In the genomic region with DNA sequence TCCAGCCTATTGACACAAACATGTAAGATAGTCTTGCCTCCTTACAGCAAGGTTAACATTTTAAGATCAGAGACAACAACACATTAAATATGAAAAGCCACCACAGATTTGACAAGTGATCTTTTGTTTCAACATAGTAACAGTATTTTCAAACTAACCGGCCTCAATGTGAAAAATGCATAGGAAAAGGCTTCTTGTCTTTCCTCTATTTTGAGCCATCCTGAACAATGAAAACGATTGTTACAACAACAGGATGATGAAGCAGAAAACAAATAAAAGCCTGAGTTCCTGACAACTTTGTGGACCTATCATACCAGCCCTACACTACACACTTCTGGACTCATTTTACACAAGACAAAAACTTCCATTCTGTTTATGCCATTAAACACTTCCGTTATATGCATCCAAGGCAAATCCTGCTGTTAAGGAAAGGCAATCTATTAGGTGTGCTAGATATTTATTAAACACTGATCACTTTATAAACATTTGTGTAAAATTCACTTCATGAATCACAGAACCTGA, we compare ENCODE assay signal across 1 cellular context.
TF ChIP-seq lines count a peak whose summit lies in the region.

No MANE protein-coding gene starts in this region.

TF ChIP-seq in HepG2, 621 proteins besides CTCF, POLR2A, EP300 and RAD21 (continues in another document):
- TF ChIP-seq ZNF180 (CRISPR knock-in tag; IDR thresholded peaks at IDR 0.05; ENCODE audit: borderline replicate concordance, low read depth) = no peak
- no peak for TF ChIP-seq ZMYM2 (CRISPR knock-in tag; IDR thresholded peaks at IDR 0.05)
- TF ChIP-seq REXO4 (CRISPR knock-in tag; IDR thresholded peaks at IDR 0.05; ENCODE audit: borderline replicate concordance) = no peak
- no peak for TF ChIP-seq NFYC (CRISPR knock-in tag; IDR thresholded peaks at IDR 0.05)
- TF ChIP-seq, protein P1, sequence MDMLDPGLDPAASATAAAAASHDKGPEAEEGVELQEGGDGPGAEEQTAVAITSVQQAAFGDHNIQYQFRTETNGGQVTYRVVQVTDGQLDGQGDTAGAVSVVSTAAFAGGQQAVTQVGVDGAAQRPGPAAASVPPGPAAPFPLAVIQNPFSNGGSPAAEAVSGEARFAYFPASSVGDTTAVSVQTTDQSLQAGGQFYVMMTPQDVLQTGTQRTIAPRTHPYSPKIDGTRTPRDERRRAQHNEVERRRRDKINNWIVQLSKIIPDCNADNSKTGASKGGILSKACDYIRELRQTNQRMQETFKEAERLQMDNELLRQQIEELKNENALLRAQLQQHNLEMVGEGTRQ (IDR thresholded peaks at IDR 0.05; ENCODE audit: low read depth, low read length) = no peak
- TF ChIP-seq, protein P1 (CRISPR knock-in tag; IDR thresholded peaks at IDR 0.05; ENCODE audit: borderline replicate concordance) = no peak
- TF ChIP-seq HNRNPK (IDR thresholded peaks at IDR 0.05; ENCODE audit: low read depth, low read length, poor library complexity, severe bottlenecking) = no peak
- TF ChIP-seq MZF1 (CRISPR knock-in tag; IDR thresholded peaks at IDR 0.05; ENCODE audit: borderline replicate concordance) = no peak
- no peak for TF ChIP-seq MTA1 (CRISPR knock-in tag; IDR thresholded peaks at IDR 0.05; ENCODE audit: borderline replicate concordance)
- TF ChIP-seq HNRNPH1 (optimal IDR thresholded peaks at IDR 0.05; ENCODE audit: low read depth, low read length) = no peak
- TF ChIP-seq ESRRA (CRISPR knock-in tag; IDR thresholded peaks at IDR 0.05; ENCODE audit: low read depth) = no peak
- no peak for TF ChIP-seq ZMYM3 (CRISPR knock-in tag; IDR thresholded peaks at IDR 0.05)
- no peak for TF ChIP-seq MAF1 (CRISPR knock-in tag; IDR thresholded peaks at IDR 0.05; ENCODE audit: borderline replicate concordance)
- TF ChIP-seq BRD4 (CRISPR knock-in tag; IDR thresholded peaks at IDR 0.05) = no peak
- TF ChIP-seq, protein P2, sequence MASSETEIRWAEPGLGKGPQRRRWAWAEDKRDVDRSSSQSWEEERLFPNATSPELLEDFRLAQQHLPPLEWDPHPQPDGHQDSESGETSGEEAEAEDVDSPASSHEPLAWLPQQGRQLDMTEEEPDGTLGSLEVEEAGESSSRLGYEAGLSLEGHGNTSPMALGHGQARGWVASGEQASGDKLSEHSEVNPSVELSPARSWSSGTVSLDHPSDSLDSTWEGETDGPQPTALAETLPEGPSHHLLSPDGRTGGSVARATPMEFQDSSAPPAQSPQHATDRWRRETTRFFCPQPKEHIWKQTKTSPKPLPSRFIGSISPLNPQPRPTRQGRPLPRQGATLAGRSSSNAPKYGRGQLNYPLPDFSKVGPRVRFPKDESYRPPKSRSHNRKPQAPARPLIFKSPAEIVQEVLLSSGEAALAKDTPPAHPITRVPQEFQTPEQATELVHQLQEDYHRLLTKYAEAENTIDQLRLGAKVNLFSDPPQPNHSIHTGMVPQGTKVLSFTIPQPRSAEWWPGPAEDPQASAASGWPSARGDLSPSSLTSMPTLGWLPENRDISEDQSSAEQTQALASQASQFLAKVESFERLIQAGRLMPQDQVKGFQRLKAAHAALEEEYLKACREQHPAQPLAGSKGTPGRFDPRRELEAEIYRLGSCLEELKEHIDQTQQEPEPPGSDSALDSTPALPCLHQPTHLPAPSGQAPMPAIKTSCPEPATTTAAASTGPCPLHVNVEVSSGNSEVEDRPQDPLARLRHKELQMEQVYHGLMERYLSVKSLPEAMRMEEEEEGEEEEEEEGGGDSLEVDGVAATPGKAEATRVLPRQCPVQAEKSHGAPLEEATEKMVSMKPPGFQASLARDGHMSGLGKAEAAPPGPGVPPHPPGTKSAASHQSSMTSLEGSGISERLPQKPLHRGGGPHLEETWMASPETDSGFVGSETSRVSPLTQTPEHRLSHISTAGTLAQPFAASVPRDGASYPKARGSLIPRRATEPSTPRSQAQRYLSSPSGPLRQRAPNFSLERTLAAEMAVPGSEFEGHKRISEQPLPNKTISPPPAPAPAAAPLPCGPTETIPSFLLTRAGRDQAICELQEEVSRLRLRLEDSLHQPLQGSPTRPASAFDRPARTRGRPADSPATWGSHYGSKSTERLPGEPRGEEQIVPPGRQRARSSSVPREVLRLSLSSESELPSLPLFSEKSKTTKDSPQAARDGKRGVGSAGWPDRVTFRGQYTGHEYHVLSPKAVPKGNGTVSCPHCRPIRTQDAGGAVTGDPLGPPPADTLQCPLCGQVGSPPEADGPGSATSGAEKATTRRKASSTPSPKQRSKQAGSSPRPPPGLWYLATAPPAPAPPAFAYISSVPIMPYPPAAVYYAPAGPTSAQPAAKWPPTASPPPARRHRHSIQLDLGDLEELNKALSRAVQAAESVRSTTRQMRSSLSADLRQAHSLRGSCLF (CRISPR knock-in tag; IDR thresholded peaks at IDR 0.05; ENCODE audit: borderline replicate concordance) = no peak
- TF ChIP-seq, protein P3, sequence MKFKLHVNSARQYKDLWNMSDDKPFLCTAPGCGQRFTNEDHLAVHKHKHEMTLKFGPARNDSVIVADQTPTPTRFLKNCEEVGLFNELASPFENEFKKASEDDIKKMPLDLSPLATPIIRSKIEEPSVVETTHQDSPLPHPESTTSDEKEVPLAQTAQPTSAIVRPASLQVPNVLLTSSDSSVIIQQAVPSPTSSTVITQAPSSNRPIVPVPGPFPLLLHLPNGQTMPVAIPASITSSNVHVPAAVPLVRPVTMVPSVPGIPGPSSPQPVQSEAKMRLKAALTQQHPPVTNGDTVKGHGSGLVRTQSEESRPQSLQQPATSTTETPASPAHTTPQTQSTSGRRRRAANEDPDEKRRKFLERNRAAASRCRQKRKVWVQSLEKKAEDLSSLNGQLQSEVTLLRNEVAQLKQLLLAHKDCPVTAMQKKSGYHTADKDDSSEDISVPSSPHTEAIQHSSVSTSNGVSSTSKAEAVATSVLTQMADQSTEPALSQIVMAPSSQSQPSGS (CRISPR knock-in tag; IDR thresholded peaks at IDR 0.05) = no peak
- TF ChIP-seq ZNF878 (CRISPR knock-in tag; IDR thresholded peaks at IDR 0.05) = peak; percentile 79; the same call in 1 of the 2 replicates
- TF ChIP-seq ARNT (IDR thresholded peaks at IDR 0.05) = no peak
- no peak for TF ChIP-seq FOXM1 (CRISPR knock-in tag; IDR thresholded peaks at IDR 0.05)
- no peak for TF ChIP-seq AHR (CRISPR knock-in tag; IDR thresholded peaks at IDR 0.05)
- no peak for TF ChIP-seq ZNF225 (CRISPR knock-in tag; IDR thresholded peaks at IDR 0.05)
- TF ChIP-seq ZNF777 (CRISPR knock-in tag; IDR thresholded peaks at IDR 0.05) = no peak
- TF ChIP-seq ZNF430 (CRISPR knock-in tag; IDR thresholded peaks at IDR 0.05) = no peak
- no peak for TF ChIP-seq POLR2AphosphoS5 (IDR thresholded peaks at IDR 0.05; ENCODE audit: low read depth, low read length)
- TF ChIP-seq, protein P4, sequence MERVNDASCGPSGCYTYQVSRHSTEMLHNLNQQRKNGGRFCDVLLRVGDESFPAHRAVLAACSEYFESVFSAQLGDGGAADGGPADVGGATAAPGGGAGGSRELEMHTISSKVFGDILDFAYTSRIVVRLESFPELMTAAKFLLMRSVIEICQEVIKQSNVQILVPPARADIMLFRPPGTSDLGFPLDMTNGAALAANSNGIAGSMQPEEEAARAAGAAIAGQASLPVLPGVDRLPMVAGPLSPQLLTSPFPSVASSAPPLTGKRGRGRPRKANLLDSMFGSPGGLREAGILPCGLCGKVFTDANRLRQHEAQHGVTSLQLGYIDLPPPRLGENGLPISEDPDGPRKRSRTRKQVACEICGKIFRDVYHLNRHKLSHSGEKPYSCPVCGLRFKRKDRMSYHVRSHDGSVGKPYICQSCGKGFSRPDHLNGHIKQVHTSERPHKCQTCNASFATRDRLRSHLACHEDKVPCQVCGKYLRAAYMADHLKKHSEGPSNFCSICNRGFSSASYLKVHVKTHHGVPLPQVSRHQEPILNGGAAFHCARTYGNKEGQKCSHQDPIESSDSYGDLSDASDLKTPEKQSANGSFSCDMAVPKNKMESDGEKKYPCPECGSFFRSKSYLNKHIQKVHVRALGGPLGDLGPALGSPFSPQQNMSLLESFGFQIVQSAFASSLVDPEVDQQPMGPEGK (CRISPR knock-in tag; IDR thresholded peaks at IDR 0.05) = no peak; the same call in 1 of the 2 replicates
- TF ChIP-seq ZNF143 (CRISPR knock-in tag; IDR thresholded peaks at IDR 0.05) = no peak
- TF ChIP-seq, protein P5, sequence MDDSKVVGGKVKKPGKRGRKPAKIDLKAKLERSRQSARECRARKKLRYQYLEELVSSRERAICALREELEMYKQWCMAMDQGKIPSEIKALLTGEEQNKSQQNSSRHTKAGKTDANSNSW (CRISPR knock-in tag; IDR thresholded peaks at IDR 0.05; ENCODE audit: borderline replicate concordance) = no peak
- TF ChIP-seq BORCS8-MEF2B (CRISPR knock-in tag; IDR thresholded peaks at IDR 0.05) = no peak
- TF ChIP-seq KDM2A (CRISPR knock-in tag; IDR thresholded peaks at IDR 0.05; ENCODE audit: borderline replicate concordance, low read depth) = no peak
- TF ChIP-seq, protein P6, sequence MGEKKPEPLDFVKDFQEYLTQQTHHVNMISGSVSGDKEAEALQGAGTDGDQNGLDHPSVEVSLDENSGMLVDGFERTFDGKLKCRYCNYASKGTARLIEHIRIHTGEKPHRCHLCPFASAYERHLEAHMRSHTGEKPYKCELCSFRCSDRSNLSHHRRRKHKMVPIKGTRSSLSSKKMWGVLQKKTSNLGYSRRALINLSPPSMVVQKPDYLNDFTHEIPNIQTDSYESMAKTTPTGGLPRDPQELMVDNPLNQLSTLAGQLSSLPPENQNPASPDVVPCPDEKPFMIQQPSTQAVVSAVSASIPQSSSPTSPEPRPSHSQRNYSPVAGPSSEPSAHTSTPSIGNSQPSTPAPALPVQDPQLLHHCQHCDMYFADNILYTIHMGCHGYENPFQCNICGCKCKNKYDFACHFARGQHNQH (CRISPR knock-in tag; IDR thresholded peaks at IDR 0.05) = peak; percentile 39; the same call in 1 of the 2 replicates
- TF ChIP-seq, protein P7, sequence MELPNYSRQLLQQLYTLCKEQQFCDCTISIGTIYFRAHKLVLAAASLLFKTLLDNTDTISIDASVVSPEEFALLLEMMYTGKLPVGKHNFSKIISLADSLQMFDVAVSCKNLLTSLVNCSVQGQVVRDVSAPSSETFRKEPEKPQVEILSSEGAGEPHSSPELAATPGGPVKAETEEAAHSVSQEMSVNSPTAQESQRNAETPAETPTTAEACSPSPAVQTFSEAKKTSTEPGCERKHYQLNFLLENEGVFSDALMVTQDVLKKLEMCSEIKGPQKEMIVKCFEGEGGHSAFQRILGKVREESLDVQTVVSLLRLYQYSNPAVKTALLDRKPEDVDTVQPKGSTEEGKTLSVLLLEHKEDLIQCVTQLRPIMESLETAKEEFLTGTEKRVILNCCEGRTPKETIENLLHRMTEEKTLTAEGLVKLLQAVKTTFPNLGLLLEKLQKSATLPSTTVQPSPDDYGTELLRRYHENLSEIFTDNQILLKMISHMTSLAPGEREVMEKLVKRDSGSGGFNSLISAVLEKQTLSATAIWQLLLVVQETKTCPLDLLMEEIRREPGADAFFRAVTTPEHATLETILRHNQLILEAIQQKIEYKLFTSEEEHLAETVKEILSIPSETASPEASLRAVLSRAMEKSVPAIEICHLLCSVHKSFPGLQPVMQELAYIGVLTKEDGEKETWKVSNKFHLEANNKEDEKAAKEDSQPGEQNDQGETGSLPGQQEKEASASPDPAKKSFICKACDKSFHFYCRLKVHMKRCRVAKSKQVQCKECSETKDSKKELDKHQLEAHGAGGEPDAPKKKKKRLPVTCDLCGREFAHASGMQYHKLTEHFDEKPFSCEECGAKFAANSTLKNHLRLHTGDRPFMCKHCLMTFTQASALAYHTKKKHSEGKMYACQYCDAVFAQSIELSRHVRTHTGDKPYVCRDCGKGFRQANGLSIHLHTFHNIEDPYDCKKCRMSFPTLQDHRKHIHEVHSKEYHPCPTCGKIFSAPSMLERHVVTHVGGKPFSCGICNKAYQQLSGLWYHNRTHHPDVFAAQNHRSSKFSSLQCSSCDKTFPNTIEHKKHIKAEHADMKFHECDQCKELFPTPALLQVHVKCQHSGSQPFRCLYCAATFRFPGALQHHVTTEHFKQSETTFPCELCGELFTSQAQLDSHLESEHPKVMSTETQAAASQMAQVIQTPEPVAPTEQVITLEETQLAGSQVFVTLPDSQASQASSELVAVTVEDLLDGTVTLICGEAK (IDR thresholded peaks at IDR 0.05) = no peak
- TF ChIP-seq, protein P7 (CRISPR knock-in tag; IDR thresholded peaks at IDR 0.05) = no peak
- TF ChIP-seq, protein P8, sequence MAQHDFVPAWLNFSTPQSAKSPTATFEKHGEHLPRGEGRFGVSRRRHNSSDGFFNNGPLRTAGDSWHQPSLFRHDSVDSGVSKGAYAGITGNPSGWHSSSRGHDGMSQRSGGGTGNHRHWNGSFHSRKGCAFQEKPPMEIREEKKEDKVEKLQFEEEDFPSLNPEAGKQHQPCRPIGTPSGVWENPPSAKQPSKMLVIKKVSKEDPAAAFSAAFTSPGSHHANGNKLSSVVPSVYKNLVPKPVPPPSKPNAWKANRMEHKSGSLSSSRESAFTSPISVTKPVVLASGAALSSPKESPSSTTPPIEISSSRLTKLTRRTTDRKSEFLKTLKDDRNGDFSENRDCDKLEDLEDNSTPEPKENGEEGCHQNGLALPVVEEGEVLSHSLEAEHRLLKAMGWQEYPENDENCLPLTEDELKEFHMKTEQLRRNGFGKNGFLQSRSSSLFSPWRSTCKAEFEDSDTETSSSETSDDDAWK (CRISPR knock-in tag; IDR thresholded peaks at IDR 0.05) = no peak
- TF ChIP-seq GPN1 (CRISPR knock-in tag; IDR thresholded peaks at IDR 0.05; ENCODE audit: borderline replicate concordance) = no peak
- no peak for TF ChIP-seq SRY (CRISPR knock-in tag; IDR thresholded peaks at IDR 0.05)
- TF ChIP-seq HCFC1 (IDR thresholded peaks at IDR 0.05; ENCODE audit: low read depth, low read length) = no peak
